ENCODE assay signal across 14 cellular contexts in the genomic region with DNA sequence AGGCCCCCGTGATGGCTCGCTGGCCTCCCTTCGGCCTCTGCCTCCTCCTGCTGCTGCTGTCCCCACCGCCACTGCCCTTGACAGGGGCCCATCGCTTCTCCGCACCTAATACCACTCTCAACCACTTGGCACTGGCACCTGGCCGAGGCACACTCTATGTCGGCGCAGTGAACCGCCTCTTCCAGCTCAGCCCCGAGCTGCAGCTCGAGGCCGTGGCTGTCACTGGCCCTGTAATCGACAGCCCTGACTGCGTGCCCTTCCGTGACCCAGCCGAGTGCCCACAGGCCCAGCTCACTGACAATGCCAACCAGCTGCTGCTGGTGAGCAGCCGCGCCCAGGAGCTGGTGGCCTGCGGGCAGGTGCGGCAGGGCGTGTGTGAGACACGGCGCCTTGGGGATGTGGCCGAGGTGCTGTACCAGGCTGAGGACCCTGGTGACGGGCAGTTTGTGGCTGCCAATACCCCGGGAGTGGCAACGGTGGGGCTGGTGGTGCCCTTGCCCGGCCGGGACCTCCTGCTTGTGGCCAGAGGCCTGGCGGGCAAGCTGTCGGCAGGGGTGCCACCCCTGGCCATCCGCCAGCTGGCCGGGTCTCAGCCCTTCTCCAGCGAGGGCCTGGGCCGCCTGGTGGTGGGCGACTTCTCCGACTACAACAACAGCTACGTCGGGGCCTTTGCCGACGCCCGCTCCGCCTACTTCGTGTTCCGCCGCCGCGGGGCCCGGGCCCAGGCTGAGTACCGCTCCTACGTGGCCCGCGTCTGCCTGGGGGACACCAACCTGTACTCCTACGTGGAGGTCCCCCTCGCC. TPM values are rescaled to one million over a fixed set of nuclear protein-coding genes. Genes with fewer than 3 reads are reported as not detected.
A peak's percentile ranks its signal among the peaks of the same experiment; 100 is the strongest.
DNase-seq lines count a peak whose midpoint lies in the region; ATAC-seq, FAIRE-seq and TF ChIP-seq lines count a peak whose summit lies in the region.
"Had no signal": no experiment of that assay in that cellular context is flagged by ENCODE, and none has a peak within 500 bp of the region (broad histone marks: within the 10 kb centered on the region; RNA-seq: fewer than 3 reads in every experiment).

No MANE protein-coding gene starts in this region.

- no peak overlapping the region for H3K4me3 Mint-ChIP-seq in activated CD8-positive, alpha-beta T cell treated with anti-CD3 and anti-CD28 coated beads for 36 hours
- H3K4me3 Mint-ChIP-seq: immature natural killer cell had no signal

- DNase-seq in mammary epithelial cell, result no peak
- DNase-seq in breast epithelium (ENCODE audit: low spot score in 2 of 2), result no peak
- no peak for DNase-seq in activated CD8-positive, alpha-beta T cell treated with anti-CD3 and anti-CD28 coated beads for 36 hours
- DNase-seq in right lobe of liver, result peak; percentile 17 to 56 (median 29)
- peak; percentile 8 for DNase-seq in transverse colon
- no peak for DNase-seq in RCC 7860 (ENCODE audit: low spot score)
- DNase-seq in hippocampal formation (lab: John Stamatoyannopoulos, UW), result no peak
- DNase-seq: immature natural killer cell, NCI-H187 treated with DMSO at 0.1 percent for 48 hours had no signal

- no TSS peak for BruUV-seq in mammary epithelial cell (replicated peaks; lab: Mats Ljungman, UMichigan)

- no peaks in the 10 kb centered on the region for H3K9me3 Mint-ChIP-seq in activated CD8-positive, alpha-beta T cell treated with anti-CD3 and anti-CD28 coated beads for 36 hours

- no peaks in the 10 kb centered on the region for H4K20me1 ChIP-seq in mammary epithelial cell (ENCODE audit: insufficient read depth, low read length)

- dilution Hi-C loops in mammary epithelial cell (cut with HindIII; ENCODE audit: low sequenced_read_pairs), result no loop called here

- CTCF ChIA-PET in mammary epithelial cell (lab: Charles Lee; ENCODE audit: low non-redundant PET), result no interaction called here
- CTCF ChIA-PET in activated CD8-positive, alpha-beta T cell treated with anti-CD3 and anti-CD28 coated beads for 36 hours (lab: Charles Lee), result interaction anchor here (0.8 to 1.8 kb wide), 3 partner anchors 155 to 183 kb away, joined by 3 to 4 read pairs (median 4); no protein-coding TSS in a partner anchor

- no peak for ATAC-seq in activated CD8-positive, alpha-beta T cell treated with anti-CD3 and anti-CD28 coated beads for 36 hours
- ATAC-seq in right lobe of liver, result no peak
- ATAC-seq in HG02571 (IDR thresholded peaks at IDR 0.05; ENCODE audit: unreplicated experiment), result no peak

- H3K4me3 ChIP-seq in mammary epithelial cell (replicated peaks in 1 of 3; ENCODE audit: insufficient read depth in 1 of 3, low read depth in 2 of 3, low read length in 3 of 3) (no peak overlapping the region), breast epithelium (peak overlapping the region in 1 of 3 donors; percentile 40), right lobe of liver (no peak overlapping the region), transverse colon (no peak overlapping the region)

- POLR2A ChIA-PET in activated CD8-positive, alpha-beta T cell treated with anti-CD3 and anti-CD28 coated beads for 36 hours (lab: Charles Lee), result no interaction called here

- no peaks in the 10 kb centered on the region for H3K9me3 ChIP-seq in mammary epithelial cell (replicated peaks; ENCODE audit: insufficient read depth, low read length)
- peaks cover 0 to 3% of the 10 kb centered on the region in 2 donors for H3K9me3 ChIP-seq in breast epithelium
- H3K9me3 ChIP-seq in right lobe of liver, result no peaks in the 10 kb centered on the region
- H3K9me3 ChIP-seq in transverse colon, result no peaks in the 10 kb centered on the region
- H3K9me3 ChIP-seq: neutrophil, suprapubic skin had no signal

- no peak overlapping the region for H2AFZ ChIP-seq in mammary epithelial cell (ENCODE audit: low read depth, low read length)

- H3K27me3 ChIP-seq in mammary epithelial cell (ENCODE audit: insufficient read depth, low read length), result no peaks in the 10 kb centered on the region
- H3K27me3 ChIP-seq in breast epithelium, result peaks cover 0 to 55% of the 10 kb centered on the region in 2 donors
- H3K27me3 ChIP-seq in right lobe of liver, result no peaks in the 10 kb centered on the region
- no peaks in the 10 kb centered on the region for H3K27me3 ChIP-seq in transverse colon
- H3K27me3 ChIP-seq: suprapubic skin had no signal

- peak overlapping the region; percentile 88 for H3K27ac Mint-ChIP-seq in activated CD8-positive, alpha-beta T cell treated with anti-CD3 and anti-CD28 coated beads for 36 hours
- H3K27ac Mint-ChIP-seq: immature natural killer cell had no signal

- H3K36me3 ChIP-seq in mammary epithelial cell (ENCODE audit: insufficient read depth, low read length) (no peaks in the 10 kb centered on the region), breast epithelium (no peaks in the 10 kb centered on the region), right lobe of liver (no peaks in the 10 kb centered on the region), transverse colon (no peaks in the 10 kb centered on the region)
- H3K36me3 ChIP-seq: neutrophil, suprapubic skin had no signal

- no peaks in the 10 kb centered on the region for H3K36me3 Mint-ChIP-seq in activated CD8-positive, alpha-beta T cell treated with anti-CD3 and anti-CD28 coated beads for 36 hours (ENCODE audit: low read depth)
- H3K36me3 Mint-ChIP-seq: immature natural killer cell had no signal

- FAIRE-seq in RCC 7860 (lab: Jason Lieb, UNC), result no peak
- FAIRE-seq: bronchial epithelial cell had no signal

- H3K4me1 ChIP-seq in mammary epithelial cell (ENCODE audit: insufficient read depth, low read length), result peaks cover 30% of the 10 kb centered on the region
- H3K4me1 ChIP-seq in breast epithelium, result no peaks in the 10 kb centered on the region
- H3K4me1 ChIP-seq in right lobe of liver, result no peaks in the 10 kb centered on the region
- no peaks in the 10 kb centered on the region for H3K4me1 ChIP-seq in transverse colon

- TF ChIP-seq POLR2A in breast epithelium (IDR thresholded peaks at IDR 0.05) (no peak), right lobe of liver (IDR thresholded peaks at IDR 0.05) (no peak), transverse colon (IDR thresholded peaks at IDR 0.05) (no peak)

- in situ Hi-C loops in mammary epithelial cell (cut with MboI; ENCODE audit: low sequenced_read_pairs in 2 of 2), result loop anchor here in 1 of 2 donors (25.0 kb wide), 1 partner anchor 195 kb away; a partner anchor contains a TSS
- in situ Hi-C loops in transverse colon (cut with MboI; ENCODE audit: low pct_ligation_motif_present in 1 of 4, low pct_unique_long_range_greater_than_20kb in 1 of 4, low sequenced_read_pairs in 3 of 4), result loop anchor here in 1 of 4 donors (25.0 kb wide), 1 partner anchor 195 kb away; a partner anchor contains a TSS

- intact Hi-C loops in mammary epithelial cell (cut with micrococcal nuclease), result no loop called here
- intact Hi-C loops in breast epithelium (cut with DNase I; ENCODE audit: low total_unique reads), result no loop called here
- intact Hi-C loops in activated CD8-positive, alpha-beta T cell treated with anti-CD3 and anti-CD28 coated beads for 36 hours (cut with micrococcal nuclease), result loop anchor here (10.0 kb wide), 1 partner anchor 158 kb away; a partner anchor contains a TSS
- intact Hi-C loops in right lobe of liver (cut with DNase I), result loop anchor here in 1 of 2 donors (5.0 kb wide), 1 partner anchor 180 kb away; no protein-coding TSS in a partner anchor
- intact Hi-C loops in transverse colon (cut with DNase I; ENCODE audit: low total_unique reads), result loop anchor here (5.0 kb wide), 1 partner anchor 185 kb away; no protein-coding TSS in a partner anchor

- H3K4me1 Mint-ChIP-seq in activated CD8-positive, alpha-beta T cell treated with anti-CD3 and anti-CD28 coated beads for 36 hours (ENCODE audit: low read depth), result peaks cover 16% of the 10 kb centered on the region

- TF ChIP-seq CTCF in mammary epithelial cell (conservative IDR thresholded peaks at IDR 0.05 in 1 of 2, IDR thresholded peaks at IDR 0.05 in 1 of 2; ENCODE audit: extremely low read depth in 1 of 2, insufficient read depth in 1 of 2, low read depth in 1 of 2, low read length in 2 of 2), result no peak
- TF ChIP-seq CTCF in breast epithelium (IDR thresholded peaks at IDR 0.05), result no peak
- TF ChIP-seq CTCF in activated CD8-positive, alpha-beta T cell treated with anti-CD3 and anti-CD28 coated beads for 36 hours (IDR thresholded peaks at IDR 0.05), result no peak
- TF ChIP-seq CTCF in right lobe of liver (IDR thresholded peaks at IDR 0.05), result no peak
- no peak for TF ChIP-seq CTCF in transverse colon (IDR thresholded peaks at IDR 0.05)

- no peak overlapping the region for H3K9ac ChIP-seq in mammary epithelial cell (ENCODE audit: insufficient read depth, low read length)

- H3K27me3 Mint-ChIP-seq in activated CD8-positive, alpha-beta T cell treated with anti-CD3 and anti-CD28 coated beads for 36 hours, result no peaks in the 10 kb centered on the region

- WGBS in mammary epithelial cell (ENCODE audit: low coverage, missing lambda C conversion rate), result 90% methylated on average over 24 of the region's 56 CpGs
- WGBS in right lobe of liver (ENCODE audit: insufficient coverage, low coverage, low lambda C conversion rate, missing lambda C conversion rate), result 69% methylated on average over 10 of the region's 56 CpGs
- 70% methylated on average over 55 of the region's 56 CpGs; no CpG with 5 or more reads in 1 of the 2 donors for WGBS in transverse colon (ENCODE audit: low coverage in 1 of 2), 2 donors

- peaks cover 15% of the 10 kb centered on the region for H3K79me2 ChIP-seq in mammary epithelial cell (ENCODE audit: insufficient read depth, low read length)

- H3K27ac ChIP-seq in mammary epithelial cell (ENCODE audit: insufficient read depth, low read depth, low read length), result no peak overlapping the region
- H3K27ac ChIP-seq in breast epithelium, result no peak overlapping the region
- no peak overlapping the region for H3K27ac ChIP-seq in right lobe of liver
- H3K27ac ChIP-seq in transverse colon, result peak overlapping the region in 2 of 4 donors; percentile 34 to 59
- H3K27ac ChIP-seq: neutrophil had no signal

- no peak for TF ChIP-seq EP300 in transverse colon (IDR thresholded peaks at IDR 0.05; ENCODE audit: low read depth)

- H3K4me2 ChIP-seq in mammary epithelial cell (ENCODE audit: insufficient read depth, low read depth, low read length), result peak overlapping the region; percentile 94

RNA-seq across cellular contexts. Expression of a gene that starts 3.0 kb away (rescaled TPM):
- total RNA-seq in mammary epithelial cell, result 10 to 100 TPM; 15.2 to 24.6 TPM
- 12.0 TPM for polyA plus RNA-seq in mammary epithelial cell
- polyA minus RNA-seq in mammary epithelial cell, result 3.6 TPM
- 10 to 100 TPM; 12.3 to 17.9 (median 13.4) TPM for total RNA-seq in breast epithelium
- total RNA-seq in activated CD8-positive, alpha-beta T cell treated with anti-CD3 and anti-CD28 coated beads for 36 hours, result 1 to 10 TPM; 7.7 to 8.2 TPM
- total RNA-seq in right lobe of liver, result 1 to 10 TPM in 3 of 6 experiments, under 1 TPM in 3; 0.55 to 1.7 (median 0.94) TPM
- 10 to 100 TPM in 2 of 4 donors, 1 to 10 TPM in 2; 3.1 to 46.2 (median 24.7) TPM for total RNA-seq in transverse colon
- polyA plus RNA-seq: immature natural killer cell had no signal

RNA-seq across cellular contexts. Expression of a gene that starts 13.8 kb away (rescaled TPM):
- total RNA-seq in mammary epithelial cell, result under 1 TPM; 0.09 to 0.33 TPM
- 0.10 TPM for polyA plus RNA-seq in mammary epithelial cell
- not detected for polyA minus RNA-seq in mammary epithelial cell
- 1 to 10 TPM in 2 of 3 donors, under 1 TPM in 1; 0.33 to 1.5 (median 1.3) TPM for total RNA-seq in breast epithelium
- under 1 TPM in 1 of 2 experiments, not detected in 1; 0.09 TPM for total RNA-seq in activated CD8-positive, alpha-beta T cell treated with anti-CD3 and anti-CD28 coated beads for 36 hours
- total RNA-seq in right lobe of liver, result not detected
- 1 to 10 TPM in 2 of 4 donors, under 1 TPM in 2; 0.64 to 3.8 (median 1.3) TPM for total RNA-seq in transverse colon
- total RNA-seq: T-helper 2 cell treated with Interferon-gamma antibody and Interleukin-4, amounts not matched to agents 100 ng/mL and 5 ng/mL, for 36 hours had no signal
- polyA plus RNA-seq: immature natural killer cell had no signal

RNA-seq across cellular contexts. Expression of a gene that starts 27.1 kb away (rescaled TPM):
- total RNA-seq in mammary epithelial cell (10 to 100 TPM; 40.5 to 54.9 TPM), breast epithelium (10 to 100 TPM; 75.4 to 91.5 (median 76.5) TPM), right lobe of liver (10 to 100 TPM; 19.4 to 70.1 (median 27.4) TPM), transverse colon (100 to 1,000 TPM in 2 of 4 donors, 10 to 100 TPM in 2; 77.5 to 203 (median 117) TPM)
- 89.3 TPM for polyA plus RNA-seq in mammary epithelial cell
- polyA minus RNA-seq in mammary epithelial cell, result 76.4 TPM
- total RNA-seq in activated CD8-positive, alpha-beta T cell treated with anti-CD3 and anti-CD28 coated beads for 36 hours, result 10 to 100 TPM; 54.3 to 56.9 TPM

RNA-seq across cellular contexts. Expression of a gene that starts 27.4 kb away (rescaled TPM):
- total RNA-seq in mammary epithelial cell (100 to 1,000 TPM; 104 to 173 TPM), breast epithelium (100 to 1,000 TPM; 112 to 252 (median 182) TPM), right lobe of liver (100 to 1,000 TPM; 150 to 221 (median 205) TPM), transverse colon (100 to 1,000 TPM in 2 of 4 donors, 10 to 100 TPM in 2; 16.1 to 165 (median 95.8) TPM)
- 276 TPM for polyA plus RNA-seq in mammary epithelial cell
- polyA minus RNA-seq in mammary epithelial cell, result 111 TPM
- total RNA-seq in activated CD8-positive, alpha-beta T cell treated with anti-CD3 and anti-CD28 coated beads for 36 hours, result 100 to 1,000 TPM; 152 to 153 TPM

RNA-seq across cellular contexts. Expression of a gene that starts 42.4 kb away (rescaled TPM):
- 1 to 10 TPM; 4.0 to 5.7 TPM for total RNA-seq in mammary epithelial cell
- 1.7 TPM for polyA plus RNA-seq in mammary epithelial cell
- polyA minus RNA-seq in mammary epithelial cell, result 22.6 TPM
- 10 to 100 TPM; 10.2 to 27.8 (median 10.5) TPM for total RNA-seq in breast epithelium
- total RNA-seq in activated CD8-positive, alpha-beta T cell treated with anti-CD3 and anti-CD28 coated beads for 36 hours, result 1 to 10 TPM; 3.9 to 4.4 TPM
- total RNA-seq in right lobe of liver, result 10 to 100 TPM in 4 of 6 experiments, 1 to 10 TPM in 2; 8.0 to 20.8 (median 10.9) TPM
- total RNA-seq in transverse colon, result 10 to 100 TPM in 3 of 4 donors, 1 to 10 TPM in 1; 7.0 to 50.5 (median 18.1) TPM

Comparison
In these comparisons a context has a peak if more than half of its experiments do, and no peak if none do; other contexts are left out.
1. DNase-seq: peak in right lobe of liver (3 of 3) and transverse colon (single experiment); none in mammary epithelial cell (single experiment), breast epithelium (0 of 2), activated CD8-positive, alpha-beta T cell treated with anti-CD3 and anti-CD28 coated beads for 36 hours (single experiment), RCC 7860 (single experiment) and hippocampal formation (0 of 2).
2. intact Hi-C loops: an anchor here in activated CD8-positive, alpha-beta T cell treated with anti-CD3 and anti-CD28 coated beads for 36 hours (10.0 kb wide) and transverse colon (5.0 kb wide); none called in mammary epithelial cell and breast epithelium.